ENCODE assay signal across 10 cellular contexts in the genomic region with DNA sequence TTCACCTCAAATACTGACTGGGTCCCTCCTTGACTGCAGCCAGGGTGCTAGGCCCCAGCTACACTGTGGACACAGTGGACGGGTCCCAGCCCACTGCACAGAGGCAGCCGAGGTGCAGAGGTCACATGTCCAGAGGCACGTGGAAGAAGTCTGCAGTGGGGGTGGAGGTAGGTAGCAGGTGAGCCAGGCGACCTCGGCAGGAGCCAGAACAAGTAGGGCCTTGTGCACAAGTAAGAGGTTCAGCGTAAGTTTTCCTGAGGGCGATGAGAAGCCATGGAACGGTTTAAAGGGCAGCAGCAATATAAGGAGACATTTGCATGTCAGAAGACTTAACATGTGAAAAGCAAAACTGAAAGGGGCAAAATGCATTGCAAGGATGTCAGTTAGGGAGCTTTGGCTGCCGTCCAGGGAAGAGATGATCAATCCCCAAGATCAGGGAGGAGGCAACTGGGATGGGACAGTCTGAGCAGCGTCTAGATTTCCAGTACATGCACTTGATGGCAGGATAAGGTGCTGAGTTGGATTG. TPM values are rescaled to one million over a fixed set of nuclear protein-coding genes. Genes with fewer than 3 reads are reported as not detected.
DNase-seq lines count a peak whose midpoint lies in the region; ATAC-seq, FAIRE-seq and TF ChIP-seq lines count a peak whose summit lies in the region.
"Had no signal": no experiment of that assay in that cellular context is flagged by ENCODE, and none has a peak within 500 bp of the region (broad histone marks: within the 10 kb centered on the region; RNA-seq: fewer than 3 reads in every experiment).

No MANE protein-coding gene starts in this region.

- H3K36me3 Mint-ChIP-seq in Calu3 (ENCODE audit: insufficient read depth, unreplicated experiment) = no peaks in the 10 kb centered on the region
- no peaks in the 10 kb centered on the region for H3K36me3 Mint-ChIP-seq in natural killer cell

- no peak overlapping the region for H3K56ac ChIP-seq in H1 (replicated peaks; ENCODE audit: insufficient read length, low read depth, low read length)

- POLR2A ChIA-PET in H1 (lab: Charles Lee; ENCODE audit: partially characterized antibody) = no interaction called here

- H3K27ac Mint-ChIP-seq in Calu3 (ENCODE audit: unreplicated experiment) (peak overlapping the region; percentile 69), natural killer cell (peak overlapping the region in 1 of 2 donors; percentile 7)

- no peak overlapping the region for H4K5ac ChIP-seq in H1 (ENCODE audit: insufficient read length, low read depth, low read length)

- H2BK5ac ChIP-seq in H1 (ENCODE audit: low read depth, low read length) = no peak overlapping the region

- TF ChIP-seq CTCF in Calu3 (IDR thresholded peaks at IDR 0.05; ENCODE audit: unreplicated experiment) (no peak), H1 (IDR thresholded peaks at IDR 0.05; ENCODE audit: control extremely low read depth in 1 of 3, insufficient read depth in 1 of 3, low read depth in 1 of 3, low read length in 3 of 3) (no peak), osteoblast (IDR thresholded peaks at IDR 0.05; ENCODE audit: extremely low read depth, low read depth, low read length) (no peak), natural killer cell (IDR thresholded peaks at IDR 0.05) (no peak), uterus (IDR thresholded peaks at IDR 0.05) (no peak)

- TF ChIP-seq RAD21 in H1 (IDR thresholded peaks at IDR 0.05 in 1 of 2, conservative IDR thresholded peaks at IDR 0.05 in 1 of 2; ENCODE audit: low read depth in 2 of 2, low read length in 2 of 2) = no peak

- H3K4me2 ChIP-seq in H1 (ENCODE audit: insufficient read depth in 1 of 2, low read depth in 2 of 2, low read length in 2 of 2) (no peak overlapping the region), osteoblast (ENCODE audit: insufficient read depth, low read length) (no peak overlapping the region)

- H4K8ac ChIP-seq in H1 (ENCODE audit: extremely low read depth, insufficient read depth, low read length) = no peak overlapping the region

- no peak overlapping the region for H3K14ac ChIP-seq in H1 (ENCODE audit: insufficient read length)

- H3K27ac ChIP-seq in H1 (ENCODE audit: low read depth, low read length) = no peak overlapping the region
- H3K27ac ChIP-seq in osteoblast (ENCODE audit: low read depth, low read length) = no peak overlapping the region
- no peak overlapping the region for H3K27ac ChIP-seq in uterus

- CTCF ChIA-PET in Calu3 (lab: Charles Lee) = no interaction called here
- CTCF ChIA-PET in H1 (lab: Charles Lee; ENCODE audit: partially characterized antibody) = interaction anchor here (2.8 kb wide), 1 partner anchor 11 kb away, joined by 10 read pairs; no protein-coding TSS in a partner anchor

- H3K27me3 ChIP-seq in H1 (replicated peaks in 1 of 4; ENCODE audit: control insufficient read depth in 3 of 4, extremely low read depth in 1 of 4, insufficient read depth in 3 of 4, low read length in 3 of 4) (no peaks in the 10 kb centered on the region), osteoblast (ENCODE audit: insufficient read depth, low read length) (no peaks in the 10 kb centered on the region), uterus (no peaks in the 10 kb centered on the region)

- H2BK12ac ChIP-seq in H1 (ENCODE audit: low read depth, low read length) = peak overlapping the region; percentile 10; the same call in 1 of the 2 replicates

- peak overlapping the region; percentile 59 for H4K91ac ChIP-seq in H1 (replicated peaks; ENCODE audit: insufficient read length, low read length)

- ATAC-seq in natural killer cell = no peak
- ATAC-seq in Right ventricle myocardium superior (ENCODE audit: poor library complexity) = no peak

- no peak overlapping the region for H3K23ac ChIP-seq in H1 (ENCODE audit: insufficient read length)

- 0 out of 2 replicates have a peak overlapping the region, but pooled peaks have one; percentile 35 for H2AFZ ChIP-seq in H1 (ENCODE audit: low read length)
- H2AFZ ChIP-seq in osteoblast (ENCODE audit: low read length) = no peak overlapping the region

- intact Hi-C loops in Calu3 (cut with micrococcal nuclease; ENCODE audit: unreplicated experiment) = no loop called here
- intact Hi-C loops in natural killer cell (cut with micrococcal nuclease) = no loop called here
- intact Hi-C loops in Right ventricle myocardium superior (cut with DNase I) = no loop called here
- intact Hi-C loops in uterus (cut with DNase I; ENCODE audit: low total_unique reads) = no loop called here

- no peak overlapping the region for H2BK120ac ChIP-seq in H1 (replicated peaks; ENCODE audit: low read depth, low read length)

- DNase-seq in Calu3 (no peak), OCI-M1 (lab: John Stamatoyannopoulos, UW) (peak; percentile 68), H1 (ENCODE audit: low read depth in 1 of 2, low spot score in 2 of 2) (no peak), osteoblast (ENCODE audit: insufficient read length, low spot score, missing footprints) (peak; percentile 65), natural killer cell (no peak), Right ventricle myocardium superior (no peak), uterus (no peak)
- DNase-seq: activated CD8-positive, alpha-beta memory T cell treated with anti-CD3 and anti-CD28 coated beads for 24 hours; effector CD4-positive, alpha-beta T cell; stimulated activated CD4-positive, alpha-beta T cell treated with anti-CD3 and anti-CD28 coated beads, Interleukin-15, amount 100 ng/mL, for 24 hours had no signal

- H3K79me2 ChIP-seq in H1 (ENCODE audit: control insufficient read depth in 1 of 2, insufficient read depth in 2 of 2, low read length in 2 of 2) (no peaks in the 10 kb centered on the region), osteoblast (ENCODE audit: insufficient read depth, low read length) (no peaks in the 10 kb centered on the region)

- H3K18ac ChIP-seq in H1 (ENCODE audit: extremely low read depth, low read length) = 0 out of 2 replicates have a peak overlapping the region, but pooled peaks have one; percentile 13

- no peak for TF ChIP-seq EP300 in H1 (IDR thresholded peaks at IDR 0.05; ENCODE audit: borderline replicate concordance in 1 of 2, low read depth in 2 of 2, low read length in 2 of 2)

- peak overlapping the region; percentile 86; the same call in 1 of the 2 replicates for H2BK20ac ChIP-seq in H1 (ENCODE audit: low read length)

- H3K9me3 Mint-ChIP-seq in Calu3 (ENCODE audit: low read depth, unreplicated experiment) = no peaks in the 10 kb centered on the region
- no peaks in the 10 kb centered on the region for H3K9me3 Mint-ChIP-seq in natural killer cell

- TF ChIP-seq POLR2A in H1 (IDR thresholded peaks at IDR 0.05; ENCODE audit: control extremely low read depth in 1 of 2, low read depth in 2 of 2, low read length in 2 of 2) = no peak
- no peak for TF ChIP-seq POLR2A in uterus (IDR thresholded peaks at IDR 0.05)

- H3K36me3 ChIP-seq in H1 (ENCODE audit: control insufficient read depth in 2 of 4, insufficient read depth in 4 of 4, low read length in 3 of 4) (no peaks in the 10 kb centered on the region), osteoblast (ENCODE audit: insufficient read depth, low read length) (no peaks in the 10 kb centered on the region), uterus (no peaks in the 10 kb centered on the region)

- H3K23me2 ChIP-seq in H1 (ENCODE audit: low read depth, low read length) = peaks cover 2% of the 10 kb centered on the region; the same call in 1 of the 2 replicates

- H3K79me1 ChIP-seq in H1 (ENCODE audit: low read depth, low read length) = no peaks in the 10 kb centered on the region

- no peak overlapping the region for H2BK15ac ChIP-seq in H1 (ENCODE audit: low read length)

- H3K9me3 ChIP-seq in H1 (ENCODE audit: insufficient read depth in 2 of 2, low read depth in 1 of 2, low read length in 1 of 2) (no peaks in the 10 kb centered on the region), osteoblast (ENCODE audit: low read depth, low read length) (no peaks in the 10 kb centered on the region), uterus (no peaks in the 10 kb centered on the region)

- FAIRE-seq in H1 (lab: Jason Lieb, UNC) = no peak

- H3K9ac ChIP-seq in H1 (replicated peaks in 1 of 4; ENCODE audit: extremely low read depth in 1 of 4, low read depth in 3 of 4, low read length in 3 of 4) = no peak overlapping the region

- peaks cover 11% of the 10 kb centered on the region for H3K4me1 Mint-ChIP-seq in Calu3 (ENCODE audit: low read depth, unreplicated experiment)
- H3K4me1 Mint-ChIP-seq in natural killer cell = peaks cover 0 to 18% of the 10 kb centered on the region in 2 donors

- WGBS in H1 (ENCODE audit: extremely low coverage in 1 of 2, insufficient coverage in 1 of 2, insufficient read length in 1 of 2, insufficient replicate concordance in 2 of 2, low coverage in 1 of 2, low lambda C conversion rate in 2 of 2, missing lambda C conversion rate in 1 of 2), 2 experiments = 75% methylated on average over 10 of the region's 10 CpGs; no CpG with 5 or more reads in 1 of the 2 experiments

- H2AK5ac ChIP-seq in H1 (ENCODE audit: low read depth, low read length) = no peak overlapping the region

- BruUV-seq in Calu3 (replicated peaks; lab: Mats Ljungman, UMichigan) = no TSS peak

- H3K4me3 ChIP-seq in H1 (ENCODE audit: extremely low read depth in 1 of 4, insufficient read depth in 2 of 4, low read depth in 3 of 4, low read length in 4 of 4) (no peak overlapping the region), osteoblast (ENCODE audit: insufficient read depth, low read length) (no peak overlapping the region), uterus (no peak overlapping the region)

- H3K27me3 Mint-ChIP-seq in Calu3 (ENCODE audit: unreplicated experiment) (peaks cover 21% of the 10 kb centered on the region), natural killer cell (ENCODE audit: low read depth in 2 of 2) (peaks cover 25 to 26% of the 10 kb centered on the region in 2 donors)

- peaks cover under 1 to 6% (median 3%) of the 10 kb centered on the region in 4 experiments; a peak in 3 of 7 replicates for H3K4me1 ChIP-seq in H1 (replicated peaks in 1 of 4; ENCODE audit: control insufficient read depth in 3 of 4, insufficient read depth in 4 of 4, low read length in 3 of 4)
- H3K4me1 ChIP-seq in osteoblast (ENCODE audit: insufficient read depth, low read length) = peaks cover 13% of the 10 kb centered on the region
- no peaks in the 10 kb centered on the region for H3K4me1 ChIP-seq in uterus

- no peak overlapping the region for H3K4ac ChIP-seq in H1 (replicated peaks; ENCODE audit: insufficient read length, low read depth, low read length)

- H3K4me3 Mint-ChIP-seq in Calu3 (ENCODE audit: low read depth, unreplicated experiment) (no peak overlapping the region), natural killer cell (no peak overlapping the region)

- no peaks in the 10 kb centered on the region for H4K20me1 ChIP-seq in H1 (replicated peaks in 1 of 2; ENCODE audit: control insufficient read depth in 1 of 2, insufficient read depth in 2 of 2, low read length in 2 of 2)
- no peaks in the 10 kb centered on the region for H4K20me1 ChIP-seq in osteoblast (ENCODE audit: insufficient read depth, low read length)

RNA-seq across cellular contexts. Expression of gene SNX9, which starts 49.7 kb away (rescaled TPM):
- total RNA-seq in Calu3 (2022) = 16.6 and 17.7 TPM in 2 replicates
- total RNA-seq in H1 (2021; fragmentation: NEBNext Ultra II Directional; extraction: Animal tissue kit (Norgen Biotek cat#: 25700)) = 23.1 and 23.2 TPM in 2 replicates
- polyA plus RNA-seq in H1 (2011; rRNA removed) = 10.9 and 11.8 TPM in 2 replicates
- 17.8 TPM for polyA plus RNA-seq in H1 (2011; cell fraction: cytosol; rRNA removed)
- 14.7 TPM for polyA plus RNA-seq in H1 (2011; cell fraction: nucleus; rRNA removed)
- polyA plus RNA-seq in H1 (2012, experiment 1 of 2) = 14.0 to 18.2 TPM (median 16.2 TPM) in 4 replicates
- polyA plus RNA-seq in H1 (2012, experiment 2 of 2) = 3.6 TPM
- 20.5 TPM for polyA plus RNA-seq in H1 (2013, experiment 1 of 2)
- 20.3 TPM for polyA plus RNA-seq in H1 (2013, experiment 2 of 2)
- 15.1 and 15.9 TPM in 2 replicates for polyA minus RNA-seq in H1 (2011; rRNA and poly(A)+ RNA removed)
- polyA minus RNA-seq in H1 (2011; cell fraction: cytosol; rRNA and poly(A)+ RNA removed) = 11.9 TPM
- 10.2 TPM for polyA minus RNA-seq in H1 (2011; cell fraction: nucleus; rRNA and poly(A)+ RNA removed)
- total RNA-seq in osteoblast = 147 and 177 TPM in 2 replicates
- total RNA-seq in natural killer cell = 1 to 10 TPM; 6.0 to 9.7 (median 7.3) TPM
- 34.4 TPM for total RNA-seq in Right ventricle myocardium superior
- total RNA-seq in uterus = 10 to 100 TPM; 31.0 to 65.9 (median 50.5) TPM

Comparison
In these comparisons a context has a peak if more than half of its experiments do, and no peak if none do; other contexts are left out.
1. DNase-seq: peak in OCI-M1 (single experiment) and osteoblast (single experiment); none in Calu3 (single experiment), H1 (0 of 2), natural killer cell (single experiment), Right ventricle myocardium superior (single experiment) and uterus (0 of 2).